1 cellular context compared by ENCODE assay signal in genomic region chr11:128767518-128767917, GRCh38.
TF ChIP-seq lines count a peak whose summit lies in the region.

No MANE protein-coding gene starts in this region.

TF ChIP-seq in IMR-90, 13 proteins besides CTCF, POLR2A, EP300 and RAD21:
- TF ChIP-seq MAZ (IDR thresholded peaks at IDR 0.05; ENCODE audit: borderline replicate concordance, low read depth, low read length) (no peak), ELK1 (IDR thresholded peaks at IDR 0.05; ENCODE audit: borderline replicate concordance, low read depth, low read length) (no peak), NFE2L2 (IDR thresholded peaks at IDR 0.05; ENCODE audit: low read depth, low read length) (no peak), CHD1 (IDR thresholded peaks at IDR 0.05; ENCODE audit: low read depth, low read length) (no peak), USF2 (IDR thresholded peaks at IDR 0.05; ENCODE audit: low read depth, low read length) (no peak), FOS (IDR thresholded peaks at IDR 0.05; ENCODE audit: low read depth, low read length) (no peak)
